In genomic region chr5:118794281-118794680, GRCh38 we compare ENCODE assay signal across 4 cellular contexts.
"Had no signal": no experiment of that assay in that cellular context is flagged by ENCODE, and none has a peak within 500 bp of the region (broad histone marks: within the 10 kb centered on the region; RNA-seq: fewer than 3 reads in every experiment).

No MANE protein-coding gene starts in this region.

- DNase-seq: IMR-90, KBM-7 had no signal

- H3K4me3 ChIP-seq: K562 had no signal

- H3K27ac ChIP-seq: HL-60 had no signal
